ENCODE assay signal across 1 cellular context in the genomic region with DNA sequence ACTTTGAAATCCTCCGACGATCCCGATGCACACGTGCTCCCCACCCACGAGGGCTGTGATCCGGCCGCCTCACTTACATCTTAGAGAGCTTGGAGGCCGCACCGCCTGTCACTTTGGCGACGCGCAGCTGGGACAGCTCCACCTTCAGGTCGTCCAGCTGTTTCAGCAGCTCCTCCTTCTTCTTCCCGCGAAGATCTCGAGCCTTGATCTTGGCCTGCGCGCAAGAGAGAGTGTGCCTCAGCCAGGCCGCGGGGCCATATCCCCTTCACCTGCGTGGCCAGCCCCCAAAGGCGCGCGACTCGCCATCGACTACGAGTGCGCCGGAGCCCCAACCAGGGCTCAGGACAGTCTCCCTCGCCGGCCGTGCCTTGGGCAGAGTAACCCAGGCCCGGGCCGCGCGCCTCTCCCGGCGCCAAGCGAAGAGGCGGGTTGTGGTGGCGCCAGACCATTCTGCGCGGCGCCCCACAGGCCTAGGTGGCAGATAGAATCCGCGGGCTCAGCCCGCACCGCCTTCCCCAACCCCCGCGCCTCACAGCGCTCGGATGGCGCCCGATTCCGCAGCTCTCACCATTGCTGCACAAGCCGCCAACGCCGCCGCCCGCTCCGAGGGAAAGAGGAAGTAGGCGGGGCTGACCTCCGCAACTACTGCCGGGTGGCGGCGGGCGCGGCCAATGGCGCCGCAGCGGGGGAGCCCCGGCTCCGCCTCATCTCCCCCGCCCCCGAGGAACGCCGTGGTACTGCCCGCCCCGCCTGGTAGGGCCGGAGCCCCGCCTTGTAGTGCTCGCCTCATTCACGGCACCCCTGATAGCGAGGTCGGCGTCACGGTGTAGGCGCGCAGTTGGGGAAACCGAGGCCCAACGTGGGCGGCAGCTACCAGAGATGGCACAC.
TF ChIP-seq lines count a peak whose summit lies in the region.

Gene ARPC5L, plus strand, starts transcription at position 789 of the 888 bp plus-strand sequence. CDS start 7,161 bp downstream, outside the sequence.
Gene RPL35, minus strand, starts transcription at position 616 of the 888 bp plus-strand sequence. Its CDS starts 45 bp downstream, at position 571.

TF ChIP-seq in IMR-90, 13 proteins besides CTCF, POLR2A, EP300 and RAD21 (continued from another document):
- TF ChIP-seq ELK1 (IDR thresholded peaks at IDR 0.05; ENCODE audit: borderline replicate concordance, low read depth, low read length) (no peak), RCOR1 (IDR thresholded peaks at IDR 0.05; ENCODE audit: insufficient replicate concordance, low read length) (no peak), BHLHE40 (IDR thresholded peaks at IDR 0.05; ENCODE audit: low read depth, low read length) (peak; percentile 97), MAZ (IDR thresholded peaks at IDR 0.05; ENCODE audit: borderline replicate concordance, low read depth, low read length) (peak; percentile 97; the same call in 1 of the 2 replicates), NFE2L2 (IDR thresholded peaks at IDR 0.05; ENCODE audit: low read depth, low read length) (no peak), SMC3 (IDR thresholded peaks at IDR 0.05; ENCODE audit: low read depth, low read length) (no peak), CHD1 (IDR thresholded peaks at IDR 0.05; ENCODE audit: low read depth, low read length) (no peak; the same call in 1 of the 2 replicates), MAFK (IDR thresholded peaks at IDR 0.05; ENCODE audit: low read depth, low read length) (no peak), CEBPB (IDR thresholded peaks at IDR 0.05; ENCODE audit: low read depth, low read length) (no peak), USF2 (IDR thresholded peaks at IDR 0.05; ENCODE audit: low read depth, low read length) (no peak)
